ENCODE assay signal across 9 cellular contexts in the genomic region with DNA sequence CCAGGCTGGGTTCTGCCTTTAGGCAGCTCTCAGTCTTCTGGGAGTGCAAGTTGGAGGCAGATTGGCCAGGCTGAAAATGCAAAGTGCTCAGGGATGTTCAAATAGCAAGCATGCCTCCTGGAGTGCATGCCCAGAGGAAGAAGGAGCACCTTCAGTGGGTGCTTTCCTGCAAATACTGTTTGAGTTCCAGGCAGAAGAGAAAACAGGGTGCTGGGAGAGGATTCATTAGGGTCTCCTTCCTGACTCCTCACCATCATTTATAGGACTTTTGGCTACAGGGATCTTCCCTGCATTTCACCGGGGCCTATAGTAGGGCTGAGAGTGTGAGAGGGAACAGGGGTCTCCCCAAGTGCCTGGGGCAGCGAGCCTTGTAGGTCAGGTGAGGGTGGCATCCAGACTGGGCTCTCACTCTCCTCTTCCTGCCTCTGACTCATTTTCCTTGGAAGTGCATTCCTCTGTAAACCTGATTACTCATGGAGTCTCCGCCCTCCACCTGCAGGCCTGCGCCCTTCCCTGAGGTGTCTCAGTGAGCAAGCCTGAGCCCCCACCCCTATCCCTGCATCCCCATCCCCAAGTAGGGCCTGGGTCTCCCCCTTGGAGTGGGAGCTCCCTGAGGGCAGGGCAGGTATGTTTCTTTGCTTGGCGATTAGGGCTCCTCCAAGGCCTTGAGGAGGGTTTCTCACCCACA. TPM values are rescaled to one million over a fixed set of nuclear protein-coding genes. Genes with fewer than 3 reads are reported as not detected.
DNase-seq lines count a peak whose midpoint lies in the region; ATAC-seq, FAIRE-seq and TF ChIP-seq lines count a peak whose summit lies in the region.
"Had no signal": no experiment of that assay in that cellular context is flagged by ENCODE, and none has a peak within 500 bp of the region (broad histone marks: within the 10 kb centered on the region; RNA-seq: fewer than 3 reads in every experiment).

No MANE protein-coding gene starts in this region.

- no peaks in the 10 kb centered on the region for H3K9me3 ChIP-seq in CD8-positive, alpha-beta memory T cell (ENCODE audit: low read length)
- H3K9me3 ChIP-seq in astrocyte (ENCODE audit: insufficient read depth, low read depth, low read length) (no peaks in the 10 kb centered on the region), mucosa of descending colon (no peaks in the 10 kb centered on the region)

- no peaks in the 10 kb centered on the region for H4K20me1 ChIP-seq in astrocyte (ENCODE audit: insufficient read depth, low read length)

- no peak overlapping the region for H3K27ac ChIP-seq in CD8-positive, alpha-beta memory T cell (ENCODE audit: low read depth, low read length)
- no peak overlapping the region for H3K27ac ChIP-seq in astrocyte (ENCODE audit: low read depth, low read length)

- H3K79me2 ChIP-seq in astrocyte (ENCODE audit: insufficient read depth, low read length) = no peaks in the 10 kb centered on the region

- no peak for FAIRE-seq in astrocyte (lab: Jason Lieb, UNC)

- peaks cover 4 to 11% (median 8%) of the 10 kb centered on the region in 3 donors for H3K36me3 Mint-ChIP-seq in CD8-positive, alpha-beta memory T cell
- no peaks in the 10 kb centered on the region for H3K36me3 Mint-ChIP-seq in astrocyte (ENCODE audit: low read depth, unreplicated experiment)

- H3K4me1 Mint-ChIP-seq in CD8-positive, alpha-beta memory T cell = peaks cover 68 to 94% (median 90%) of the 10 kb centered on the region in 3 donors
- peaks cover 34% of the 10 kb centered on the region for H3K4me1 Mint-ChIP-seq in astrocyte (ENCODE audit: low read depth, unreplicated experiment)

- intact Hi-C loops in mucosa of descending colon (cut with DNase I, micrococcal nuclease) = no loop called here

- CTCF ChIA-PET in CD8-positive, alpha-beta memory T cell (lab: Charles Lee) = interaction anchor here (1.9 to 2.7 kb wide), 3 partner anchors 15 to 42 kb away, joined by 8 to 23 read pairs (median 8); no protein-coding TSS in a partner anchor

- peak overlapping the region; percentile 43 for H3K4me3 ChIP-seq in CD8-positive, alpha-beta memory T cell (ENCODE audit: low read length)
- H3K4me3 ChIP-seq in astrocyte (ENCODE audit: insufficient read depth, low read depth, low read length) = no peak overlapping the region
- H3K4me3 ChIP-seq in mucosa of descending colon = no peak overlapping the region

- no peaks in the 10 kb centered on the region for H3K36me3 ChIP-seq in CD8-positive, alpha-beta memory T cell (ENCODE audit: insufficient read depth, low read length)
- H3K36me3 ChIP-seq in astrocyte (ENCODE audit: insufficient read depth, low read length) = no peaks in the 10 kb centered on the region
- no peaks in the 10 kb centered on the region for H3K36me3 ChIP-seq in mucosa of descending colon (ENCODE audit: low read depth)

- no peaks in the 10 kb centered on the region for H3K9me3 Mint-ChIP-seq in CD8-positive, alpha-beta memory T cell
- H3K9me3 Mint-ChIP-seq in astrocyte (ENCODE audit: unreplicated experiment) = peaks cover 4% of the 10 kb centered on the region

- H3K9ac ChIP-seq in astrocyte (ENCODE audit: low read length) = no peak overlapping the region

- peaks cover 0 to 5% of the 10 kb centered on the region in 2 donors for H3K27me3 Mint-ChIP-seq in CD8-positive, alpha-beta memory T cell
- peaks cover 12% of the 10 kb centered on the region for H3K27me3 Mint-ChIP-seq in astrocyte (ENCODE audit: low read depth, unreplicated experiment)

- TF ChIP-seq EP300 in Ishikawa (IDR thresholded peaks at IDR 0.05; ENCODE audit: borderline replicate concordance) = peak; percentile 79; the same call in 1 of the 2 replicates

- H3K4me2 ChIP-seq in astrocyte (ENCODE audit: low read length) = peak overlapping the region; percentile 35

- ATAC-seq in mucosa of descending colon = peak; percentile 85

- TF ChIP-seq RAD21 in Ishikawa (IDR thresholded peaks at IDR 0.05; ENCODE audit: low read depth) = no peak

- no peak overlapping the region for H2AFZ ChIP-seq in astrocyte (ENCODE audit: low read depth, low read length)

- TF ChIP-seq CTCF in astrocyte (IDR thresholded peaks at IDR 0.05; ENCODE audit: insufficient read depth, low read depth, low read length) (no peak), mucosa of descending colon (IDR thresholded peaks at IDR 0.05) (no peak)

- H3K4me1 ChIP-seq in CD8-positive, alpha-beta memory T cell (ENCODE audit: insufficient read depth, low read length) = peaks cover 63% of the 10 kb centered on the region
- H3K4me1 ChIP-seq in astrocyte (ENCODE audit: insufficient read depth, low read length) (peaks cover 37% of the 10 kb centered on the region), mucosa of descending colon (ENCODE audit: low read depth) (peaks cover 23% of the 10 kb centered on the region)

- H3K4me3 Mint-ChIP-seq in CD8-positive, alpha-beta memory T cell = peak overlapping the region; percentile 45 to 92 (median 89)
- no peak overlapping the region for H3K4me3 Mint-ChIP-seq in astrocyte (ENCODE audit: unreplicated experiment)

- POLR2A ChIA-PET in CD8-positive, alpha-beta memory T cell (lab: Charles Lee) = interaction anchor here (2.0 kb wide), 1 partner anchor 14 kb away, joined by 16 read pairs; no protein-coding TSS in a partner anchor

- no peak for DNase-seq in CD8-positive, alpha-beta memory T cell
- DNase-seq in astrocyte (ENCODE audit: low read depth) (peak; percentile 49), mucosa of descending colon (peak in 1 of 3 donors; percentile 41), activated gamma-delta T cell treated with Interleukin-2 at 50 U/mL for 16 hours (no peak), NCI-H526 treated with DMSO at 0.1 percent for 48 hours (lab: John Stamatoyannopoulos, UW) (no peak), globus pallidus (ENCODE audit: low spot score) (no peak)
- no peak for DNase-seq in NK-92 treated with Interleukin-12 subunit alpha and Interleukin-12 subunit beta, amount 100 ng/mL, for 24 hours (lab: John Stamatoyannopoulos, UW)
- DNase-seq: GDM1 had no signal

- H3K27me3 ChIP-seq in CD8-positive, alpha-beta memory T cell (ENCODE audit: insufficient read depth, low read length, poor library complexity, severe bottlenecking) = no peaks in the 10 kb centered on the region
- H3K27me3 ChIP-seq in astrocyte (ENCODE audit: insufficient read depth, low read length) = no peaks in the 10 kb centered on the region

- H3K27ac Mint-ChIP-seq in CD8-positive, alpha-beta memory T cell = peak overlapping the region in 7 of 8 donors; percentile 18 to 86 (median 64)
- no peak overlapping the region for H3K27ac Mint-ChIP-seq in astrocyte (ENCODE audit: unreplicated experiment)

TF ChIP-seq in Ishikawa, 13 proteins besides CTCF, POLR2A, EP300 and RAD21 (continues in another document):
- TF ChIP-seq TAF1 (IDR thresholded peaks at IDR 0.05; ENCODE audit: low read depth) = no peak
- TF ChIP-seq MAX (IDR thresholded peaks at IDR 0.05) = 0 out of 2 replicates have a peak, but pooled peaks have one; percentile 40
- TF ChIP-seq CEBPB (IDR thresholded peaks at IDR 0.05) = no peak
- TF ChIP-seq TEAD4 (IDR thresholded peaks at IDR 0.05) = peak; percentile 79
- TF ChIP-seq YY1 (IDR thresholded peaks at IDR 0.05; ENCODE audit: low read depth) = no peak
- TF ChIP-seq REST (IDR thresholded peaks at IDR 0.05; ENCODE audit: low read depth) = no peak
- peak; percentile 55; the same call in 1 of the 2 replicates for TF ChIP-seq FOXM1 (IDR thresholded peaks at IDR 0.05; ENCODE audit: borderline replicate concordance, low read depth)
- no peak for TF ChIP-seq EGR1 (IDR thresholded peaks at IDR 0.05)
- peak; percentile 38; the same call in 1 of the 2 replicates for TF ChIP-seq NFIC (IDR thresholded peaks at IDR 0.05)
- TF ChIP-seq TCF12 (IDR thresholded peaks at IDR 0.05; ENCODE audit: low read depth) = peak; percentile 75
- peak; percentile 52 for TF ChIP-seq USF1 (IDR thresholded peaks at IDR 0.05)

RNA-seq across cellular contexts. Expression of gene TNS4, which starts 17.1 kb away (rescaled TPM):
- 1 to 10 TPM; 3.1 TPM for total RNA-seq in CD8-positive, alpha-beta memory T cell
- polyA plus RNA-seq in CD8-positive, alpha-beta memory T cell = 0.41 TPM
- total RNA-seq in astrocyte (not detected in 2 replicates), mucosa of descending colon (10 to 100 TPM in 1 of 3 donors, 1 to 10 TPM in 2; 3.0 to 13.1 (median 3.3) TPM)

RNA-seq across cellular contexts. Expression of gene CCR7, which starts 46.7 kb away (rescaled TPM):
- total RNA-seq in CD8-positive, alpha-beta memory T cell = 100 to 1,000 TPM; 152 to 154 TPM
- 286 TPM for polyA plus RNA-seq in CD8-positive, alpha-beta memory T cell
- not detected in 2 replicates for total RNA-seq in astrocyte
- 1 to 10 TPM in 1 of 3 donors, under 1 TPM in 2; 0.44 to 3.2 (median 0.87) TPM for total RNA-seq in mucosa of descending colon

Comparison
In these comparisons a context has a peak if more than half of its experiments do, and no peak if none do; other contexts are left out.
1. RNA of gene CCR7, which starts 46.7 kb away (total RNA-seq): 152 to 154 TPM in CD8-positive, alpha-beta memory T cell; 0.44 to 3.2 TPM in mucosa of descending colon and not detected in astrocyte; every median in the first group is over 10 times any median in the second.